ENCODE assay signal across 30 cellular contexts in genomic region chr19:49976496-49976895, GRCh38. TPM values are rescaled to one million over a fixed set of nuclear protein-coding genes. Genes with fewer than 3 reads are reported as not detected.
"Had no signal": no experiment of that assay in that cellular context is flagged by ENCODE, and none has a peak within 500 bp of the region (broad histone marks: within the 10 kb centered on the region; RNA-seq: fewer than 3 reads in every experiment).

No MANE protein-coding gene starts in this region.

- ATAC-seq: gastrocnemius medialis, right lobe of liver, upper lobe of right lung had no signal

- H3K4me3 Mint-ChIP-seq: activated naive CD4-positive, alpha-beta T cell treated with anti-CD3 and anti-CD28 coated beads for 36 hours; activated naive CD8-positive, alpha-beta T cell treated with anti-CD3 and anti-CD28 coated beads, Interleukin-2, amount 10 ng/mL, durations not matched to agents 7 days and 5 days; nephron had no signal

- H3K4me1 Mint-ChIP-seq: activated naive CD8-positive, alpha-beta T cell treated with anti-CD3 and anti-CD28 coated beads, Interleukin-2, amount 10 ng/mL, durations not matched to agents 7 days and 5 days had no signal

- H3K27me3 Mint-ChIP-seq: activated naive CD8-positive, alpha-beta T cell treated with anti-CD3 and anti-CD28 coated beads, Interleukin-2, amount 10 ng/mL, durations not matched to agents 7 days and 5 days had no signal

- DNase-seq: activated CD4-positive, alpha-beta T cell treated with anti-CD3 and anti-CD28 coated beads for 48 hours; activated CD4-positive, alpha-beta T cell treated with anti-CD3 and anti-CD28 coated beads, Interleukin-2, amount 50 U/mL, for 48 hours; activated CD8-positive, alpha-beta memory T cell treated with anti-CD3 and anti-CD28 coated beads for 24 hours; activated effector memory CD4-positive, alpha-beta T cell treated with anti-CD3 and anti-CD28 coated beads, Interleukin-2, amount 50 U/mL, for 16 hours; activated naive CD4-positive, alpha-beta T cell treated with anti-CD3 and anti-CD28 coated beads for 36 hours; activated naive CD8-positive, alpha-beta T cell treated with anti-CD3 and anti-CD28 coated beads, Interleukin-2, amount 10 ng/mL, durations not matched to agents 7 days and 5 days; amygdala; caudate nucleus; dermis blood vessel endothelial cell; effector CD4-positive, alpha-beta T cell; gastrocnemius medialis; glutamatergic neuron; left ventricle myocardium inferior; right lobe of liver; stimulated activated CD4-positive, alpha-beta T cell treated with anti-CD3 and anti-CD28 coated beads, Interleukin-1b, Interleukin-23, amount 100 ng/mL, for 48 hours; stimulated activated CD4-positive, alpha-beta T cell treated with anti-CD3 and anti-CD28 coated beads, Interleukin-4, amount 100 ng/mL, for 4 hours; stimulated activated CD8-positive, alpha-beta memory T cell treated with anti-CD3 and anti-CD28 coated beads, Interleukin-4, amount 100 ng/mL, for 48 hours; stimulated activated naive CD4-positive, alpha-beta T cell; T-helper 9 cell; tibial artery; upper lobe of right lung had no signal

- H3K9me3 Mint-ChIP-seq: activated naive CD4-positive, alpha-beta T cell treated with anti-CD3 and anti-CD28 coated beads for 36 hours; activated naive CD8-positive, alpha-beta T cell treated with anti-CD3 and anti-CD28 coated beads, Interleukin-2, amount 10 ng/mL, durations not matched to agents 7 days and 5 days; nephron had no signal

- H3K4me3 ChIP-seq: esophagus muscularis mucosa, gastrocnemius medialis, hepatocyte, left ventricle myocardium inferior, right lobe of liver, skin epidermis, suprapubic skin, tibial artery, upper lobe of right lung had no signal

- H3K9me3 ChIP-seq: esophagus muscularis mucosa, gastrocnemius medialis, left ventricle myocardium inferior, right lobe of liver, suprapubic skin, tibial artery, upper lobe of right lung had no signal

- FAIRE-seq: colon, TTC549 had no signal

- H3K27ac Mint-ChIP-seq: activated naive CD4-positive, alpha-beta T cell treated with anti-CD3 and anti-CD28 coated beads for 36 hours; activated naive CD8-positive, alpha-beta T cell treated with anti-CD3 and anti-CD28 coated beads, Interleukin-2, amount 10 ng/mL, durations not matched to agents 7 days and 5 days; nephron had no signal

RNA-seq across cellular contexts. Expression of gene SIGLEC11, which starts 15.5 kb away (rescaled TPM):
- total RNA-seq: activated naive CD4-positive, alpha-beta T cell treated with anti-CD3 and anti-CD28 coated beads for 36 hours; activated naive CD8-positive, alpha-beta T cell treated with anti-CD3 and anti-CD28 coated beads, Interleukin-2, amount 10 ng/mL, durations not matched to agents 7 days and 5 days; dermis blood vessel endothelial cell; lung microvascular endothelial cell; T-helper 1 cell treated with Interleukin-12 subunit alpha and Interleukin-12 subunit beta and Interleukin-4 antibody, amounts not matched to agents 30 ng/mL and 1 ng/mL, for 36 hours had no signal
